Comparison of ENCODE assay signal across 17 cellular contexts in genomic region chr18:35618289-35618688, GRCh38.
"Had no signal": no experiment of that assay in that cellular context is flagged by ENCODE, and none has a peak within 500 bp of the region (broad histone marks: within the 10 kb centered on the region; RNA-seq: fewer than 3 reads in every experiment).

No MANE protein-coding gene starts in this region.

- H3K27me3 ChIP-seq: left lung, right atrium auricular region, testis, upper lobe of left lung had no signal

- DNase-seq: activated B cell treated with CpG ODN at 0.5 μM for 24 hours; activated CD4-positive, alpha-beta T cell treated with anti-CD3 and anti-CD28 coated beads, Interleukin-2, amount 10 ng/mL, durations not matched to agents 24 days and 14 days; activated naive CD4-positive, alpha-beta T cell; activated naive CD8-positive, alpha-beta T cell treated with anti-CD3 and anti-CD28 coated beads, Interleukin-2, amount 10 ng/mL, durations not matched to agents 7 days and 5 days; anterior cingulate cortex; effector memory CD4-positive, alpha-beta T cell; hippocampal formation; left lung; mammary epithelial cell; mucosa of descending colon; naive thymus-derived CD8-positive, alpha-beta T cell; small intestine; stimulated activated naive CD8-positive, alpha-beta T cell treated with anti-CD3 and anti-CD28 coated beads, Interleukin-15, amount 100 ng/mL, for 72 hours; testis; upper lobe of left lung had no signal

- H3K9me3 ChIP-seq: left lung, mucosa of descending colon, right atrium auricular region, testis, upper lobe of left lung had no signal

- H3K4me3 ChIP-seq: left lung, mucosa of descending colon, right atrium auricular region, testis, upper lobe of left lung had no signal

- H3K27ac ChIP-seq: right atrium auricular region, testis, upper lobe of left lung had no signal

- FAIRE-seq: keratinocyte had no signal

- H3K36me3 ChIP-seq: left lung, right atrium auricular region, upper lobe of left lung had no signal
